12 cellular contexts compared by ENCODE assay signal in the genomic region with DNA sequence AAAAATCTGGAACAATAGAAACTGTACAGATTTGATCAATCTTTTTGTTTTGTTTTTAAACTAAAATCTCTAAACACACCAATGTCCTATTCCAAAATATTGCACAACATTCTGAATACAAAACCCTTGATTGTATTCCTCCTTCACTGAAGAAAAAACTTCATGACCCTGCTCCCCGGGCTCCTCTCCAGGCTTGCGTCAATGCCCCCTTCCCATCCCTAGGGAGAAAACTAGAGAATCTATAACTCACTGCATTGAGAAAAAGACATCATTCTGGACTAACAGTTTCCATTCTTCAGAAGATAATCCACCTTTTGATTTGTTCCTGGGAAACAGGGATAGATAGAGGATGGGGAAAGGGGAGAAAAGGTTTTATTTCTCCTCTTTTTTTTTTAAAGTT. TPM values are rescaled to one million over a fixed set of nuclear protein-coding genes. Genes with fewer than 3 reads are reported as not detected.
"Had no signal": no experiment of that assay in that cellular context is flagged by ENCODE, and none has a peak within 500 bp of the region (broad histone marks: within the 10 kb centered on the region; RNA-seq: fewer than 3 reads in every experiment).

No MANE protein-coding gene starts in this region.

RNA-seq across cellular contexts. Expression of gene ZNF835, which starts 1.1 kb away (rescaled TPM):
- total RNA-seq: activated T-helper 1 cell treated with anti-CD3 and anti-CD28 coated beads, Interleukin-12 subunit alpha, Interleukin-12 subunit beta, Interleukin-2, Interleukin-4 antibody, amounts not matched to agents 30 ng/mL and 10 ng/mL and 1 ng/mL, durations not matched to agents 14 hours and 24 hours and 36 hours; fibroblast of villous mesenchyme had no signal
- polyA plus RNA-seq: cardiac muscle cell had no signal

RNA-seq across cellular contexts. Expression of gene SMIM17, which starts 29.7 kb away (rescaled TPM):
- total RNA-seq: activated CD4-positive, alpha-beta memory T cell treated with anti-CD3 and anti-CD28 coated beads for 36 hours; activated CD4-positive, alpha-beta T cell treated with anti-CD3 and anti-CD28 coated beads for 36 hours; activated CD4-positive, alpha-beta T cell treated with anti-CD3 and anti-CD28 coated beads, Interleukin-2, amount 10 ng/mL, durations not matched to agents 24 days and 14 days; activated CD8-positive, alpha-beta memory T cell treated with anti-CD3 and anti-CD28 coated beads for 36 hours; activated CD8-positive, alpha-beta memory T cell treated with anti-CD3 and anti-CD28 coated beads, Interleukin-2, amount 10 ng/mL, durations not matched to agents 7 days and 5 days; activated naive CD4-positive, alpha-beta T cell treated with anti-CD3 and anti-CD28 coated beads for 36 hours; activated T-helper 2 cell treated with anti-CD3 and anti-CD28 coated beads, Interferon-gamma antibody, Interleukin-2, Interleukin-4, amounts not matched to agents 10 μg/mL and 5 μg/mL and 100 μg/mL, durations not matched to agents 14 hours and 24 hours and 36 hours; ascending aorta; colonic mucosa had no signal
